Comparison of ENCODE assay signal across 32 cellular contexts in the genomic region with DNA sequence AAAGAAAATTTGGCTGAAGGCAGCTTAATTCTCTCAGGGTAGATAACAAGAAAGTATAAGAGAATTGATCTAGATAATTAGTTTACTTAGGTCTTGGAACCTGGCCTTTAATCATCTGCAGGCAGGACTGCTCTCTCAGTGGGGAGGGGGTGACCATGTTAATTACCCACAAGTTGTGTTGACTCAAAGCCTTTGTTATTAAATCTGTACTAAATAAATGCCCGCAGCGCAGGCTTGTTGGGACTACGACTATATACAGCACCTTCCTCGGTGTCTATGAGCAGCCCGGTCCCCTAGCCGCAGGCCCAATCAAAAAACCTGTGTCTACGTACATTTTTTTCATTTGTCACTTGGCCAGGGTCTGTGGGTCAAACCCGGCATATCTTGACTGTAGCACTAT. TPM values are rescaled to one million over a fixed set of nuclear protein-coding genes. Genes with fewer than 3 reads are reported as not detected.
A peak's percentile ranks its signal among the peaks of the same experiment; 100 is the strongest.
DNase-seq lines count a peak whose midpoint lies in the region; ATAC-seq and TF ChIP-seq lines count a peak whose summit lies in the region.
"Had no signal": no experiment of that assay in that cellular context is flagged by ENCODE, and none has a peak within 500 bp of the region (broad histone marks: within the 10 kb centered on the region; RNA-seq: fewer than 3 reads in every experiment).

No MANE protein-coding gene starts in this region.

- CTCF ChIA-PET in WTC11 (lab: Charles Lee): no interaction called here

- TF ChIP-seq CTCF in GM23338 (conservative IDR thresholded peaks at IDR 0.05; ENCODE audit: low read depth in 2 of 2): no peak
- TF ChIP-seq CTCF in WTC11 (IDR thresholded peaks at IDR 0.05): no peak
- no peak for TF ChIP-seq CTCF in neural progenitor cell (IDR thresholded peaks at IDR 0.05)
- TF ChIP-seq CTCF in breast epithelium (IDR thresholded peaks at IDR 0.05): no peak

- no peaks in the 10 kb centered on the region for H3K36me3 ChIP-seq in GM23338 (ENCODE audit: insufficient read depth)
- no peaks in the 10 kb centered on the region for H3K36me3 ChIP-seq in neural progenitor cell
- no peaks in the 10 kb centered on the region for H3K36me3 ChIP-seq in breast epithelium
- H3K36me3 ChIP-seq: BE2C had no signal

- POLR2A ChIA-PET in WTC11 (lab: Charles Lee): no interaction called here

- H4K20me1 ChIP-seq in GM23338 (replicated peaks; ENCODE audit: insufficient read depth) (no peaks in the 10 kb centered on the region), neural progenitor cell (ENCODE audit: low read depth) (no peaks in the 10 kb centered on the region)
- H4K20me1 ChIP-seq: BLaER1; BLaER1 treated with 17β-estradiol and CSF1 and Interleukin-3, amounts not matched to agents 10 nM and 100 nM had no signal

- H3K36me3 Mint-ChIP-seq in GM23338 (ENCODE audit: low read depth) (peaks cover 7% of the 10 kb centered on the region; the same call in 2 of the 3 replicates), WTC11 (no peaks in the 10 kb centered on the region; the same call in 1 of the 2 replicates), neural progenitor cell (peaks cover 10% of the 10 kb centered on the region)

- no peak overlapping the region for H3K4me3 ChIP-seq in GM23338
- no peak overlapping the region for H3K4me3 ChIP-seq in neural progenitor cell
- no peak overlapping the region for H3K4me3 ChIP-seq in breast epithelium
- H3K4me3 ChIP-seq: A549; BLaER1; BLaER1 treated with 17β-estradiol and CSF1 and Interleukin-3, amounts not matched to agents 10 nM and 100 nM had no signal

- no peak overlapping the region for H3K4me2 ChIP-seq in GM23338
- peak overlapping the region; percentile 20 for H3K4me2 ChIP-seq in neural progenitor cell
- H3K4me2 ChIP-seq: A549; BLaER1; BLaER1 treated with 17β-estradiol and CSF1 and Interleukin-3, amounts not matched to agents 10 nM and 100 nM had no signal

- H3K9ac ChIP-seq in neural progenitor cell: no peak overlapping the region
- H3K9ac ChIP-seq: BLaER1; BLaER1 treated with 17β-estradiol and CSF1 and Interleukin-3, amounts not matched to agents 10 nM and 100 nM had no signal

- H3K27ac Mint-ChIP-seq in GM23338: no peak overlapping the region
- no peak overlapping the region for H3K27ac Mint-ChIP-seq in WTC11
- H3K27ac Mint-ChIP-seq in neural progenitor cell: no peak overlapping the region
- H3K27ac Mint-ChIP-seq: B cell; CD14-positive monocyte; CD4-positive, alpha-beta memory T cell; CD4-positive, alpha-beta T cell; CD4-positive, CD25-positive, alpha-beta regulatory T cell; CD8-positive, alpha-beta memory T cell; CD8-positive, alpha-beta T cell had no signal

- H3K27me3 Mint-ChIP-seq in GM23338 (ENCODE audit: insufficient read depth, low read depth, poor library complexity): peaks cover 12% of the 10 kb centered on the region
- H3K27me3 Mint-ChIP-seq in WTC11 (ENCODE audit: low read depth): peaks cover 100% of the 10 kb centered on the region
- H3K27me3 Mint-ChIP-seq in neural progenitor cell (ENCODE audit: insufficient read depth, low read depth): peaks cover 2% of the 10 kb centered on the region
- H3K27me3 Mint-ChIP-seq: B cell; CD4-positive, alpha-beta memory T cell; CD4-positive, alpha-beta T cell; CD4-positive, CD25-positive, alpha-beta regulatory T cell; CD8-positive, alpha-beta memory T cell had no signal

- H3K27me3 ChIP-seq in GM23338 (ENCODE audit: insufficient read depth): no peaks in the 10 kb centered on the region
- H3K27me3 ChIP-seq in neural progenitor cell: no peaks in the 10 kb centered on the region
- no peaks in the 10 kb centered on the region for H3K27me3 ChIP-seq in breast epithelium
- H3K27me3 ChIP-seq: BE2C; BLaER1; BLaER1 treated with 17β-estradiol and CSF1 and Interleukin-3, amounts not matched to agents 10 nM and 100 nM had no signal

- intact Hi-C loops in breast epithelium (cut with DNase I; ENCODE audit: low total_unique reads): no loop called here

- ATAC-seq in GM23338: peak; percentile 61
- peak; percentile 52 for ATAC-seq in WTC11
- no peak for ATAC-seq in SK-N-SH treated with all-trans-retinoic acid at 6 μM for 48 hours
- ATAC-seq: A549; CD8-positive, alpha-beta T cell had no signal

- DNase-seq in GM23338 (ENCODE audit: low spot score): no peak
- DNase-seq in WTC11 (ENCODE audit: low spot score): no peak
- no peak for DNase-seq in neural progenitor cell (ENCODE audit: low spot score)
- no peak for DNase-seq in breast epithelium (ENCODE audit: low spot score in 2 of 2)
- no peak for DNase-seq in erythroblast (lab: John Stamatoyannopoulos, UW)
- DNase-seq: 8988T; ACHN; AML-193; BE2C; C1 segment of cervical spinal cord; Caco-2; Calu3; CD4-positive, alpha-beta memory T cell; CD4-positive, alpha-beta T cell; CD4-positive, CD25-positive, alpha-beta regulatory T cell; CD8-positive, alpha-beta memory T cell; CD8-positive, alpha-beta T cell; COR-L47; DMS 273 treated with DMSO at 0.1 percent for 48 hours; DMS153; DMS79; DMS79 treated with DMSO at 0.1 percent for 48 hours; DND-41; EL had no signal

- TF ChIP-seq POLR2A in breast epithelium (IDR thresholded peaks at IDR 0.05) (no peak), erythroblast (IDR thresholded peaks at IDR 0.05; ENCODE audit: low read length) (no peak)

- H2AFZ ChIP-seq in GM23338: no peak overlapping the region
- no peak overlapping the region for H2AFZ ChIP-seq in neural progenitor cell (replicated peaks)

- H3K4me1 Mint-ChIP-seq in GM23338: peaks cover 31% of the 10 kb centered on the region
- peaks cover 28% of the 10 kb centered on the region for H3K4me1 Mint-ChIP-seq in WTC11
- peaks cover 3% of the 10 kb centered on the region for H3K4me1 Mint-ChIP-seq in neural progenitor cell
- H3K4me1 Mint-ChIP-seq: B cell; CD14-positive monocyte; CD4-positive, alpha-beta memory T cell; CD8-positive, alpha-beta memory T cell had no signal

- H3K9me2 ChIP-seq in GM23338 (ENCODE audit: insufficient read depth): no peaks in the 10 kb centered on the region

- H3K9me3 ChIP-seq in neural progenitor cell (ENCODE audit: low read depth) (no peaks in the 10 kb centered on the region), breast epithelium (no peaks in the 10 kb centered on the region)
- H3K9me3 ChIP-seq: A549, BE2C had no signal

- no peaks in the 10 kb centered on the region for H3K79me2 ChIP-seq in GM23338 (replicated peaks; ENCODE audit: insufficient read depth)
- H3K79me2 ChIP-seq in neural progenitor cell (ENCODE audit: low read depth): no peaks in the 10 kb centered on the region

- H3K9me3 Mint-ChIP-seq in GM23338 (peaks cover 3% of the 10 kb centered on the region; the same call in 1 of the 3 replicates), WTC11 (peaks cover 12% of the 10 kb centered on the region), neural progenitor cell (peaks cover 3% of the 10 kb centered on the region)
- H3K9me3 Mint-ChIP-seq: CD4-positive, alpha-beta memory T cell; CD4-positive, alpha-beta T cell; CD4-positive, CD25-positive, alpha-beta regulatory T cell; CD8-positive, alpha-beta memory T cell; CD8-positive, alpha-beta T cell had no signal

- no peak overlapping the region for H3K27ac ChIP-seq in GM23338 (ENCODE audit: low read depth)
- no peak overlapping the region for H3K27ac ChIP-seq in neural progenitor cell
- no peak overlapping the region for H3K27ac ChIP-seq in breast epithelium
- H3K27ac ChIP-seq: 22Rv1; A549; BLaER1; BLaER1 treated with 17β-estradiol and CSF1 and Interleukin-3, amounts not matched to agents 10 nM and 100 nM; C4-2B had no signal

- H3K4me1 ChIP-seq in GM23338 (ENCODE audit: insufficient read depth): peaks cover 32% of the 10 kb centered on the region
- peaks cover 23% of the 10 kb centered on the region for H3K4me1 ChIP-seq in neural progenitor cell
- H3K4me1 ChIP-seq in breast epithelium: no peaks in the 10 kb centered on the region
- H3K4me1 ChIP-seq: A549; BE2C; BLaER1; BLaER1 treated with 17β-estradiol and CSF1 and Interleukin-3, amounts not matched to agents 10 nM and 100 nM had no signal

- H3F3A ChIP-seq in GM23338 (replicated peaks; ENCODE audit: low read depth): no peaks in the 10 kb centered on the region
- H3F3A ChIP-seq in neural progenitor cell (ENCODE audit: low read depth): peaks cover 22% of the 10 kb centered on the region

- no peak overlapping the region for H3K4me3 Mint-ChIP-seq in GM23338
- no peak overlapping the region for H3K4me3 Mint-ChIP-seq in WTC11
- no peak overlapping the region for H3K4me3 Mint-ChIP-seq in neural progenitor cell
- H3K4me3 Mint-ChIP-seq: B cell; CD14-positive monocyte; CD4-positive, alpha-beta memory T cell; CD4-positive, alpha-beta T cell; CD4-positive, CD25-positive, alpha-beta regulatory T cell; CD8-positive, alpha-beta memory T cell; CD8-positive, alpha-beta T cell had no signal

TF ChIP-seq in GM23338, 12 proteins besides CTCF, POLR2A, EP300 and RAD21 (continues in another document):
- TF ChIP-seq ZNF114 (CRISPR knock-in tag; IDR thresholded peaks at IDR 0.05) (no peak), POLR2AphosphoS5 (IDR thresholded peaks at IDR 0.05; ENCODE audit: low read depth) (no peak), NANOG (IDR thresholded peaks at IDR 0.05; ENCODE audit: borderline replicate concordance) (no peak)

TF ChIP-seq in WTC11, 78 proteins besides CTCF, POLR2A, EP300 and RAD21:
- no peak for TF ChIP-seq NR1H2 (CRISPR knock-in tag; IDR thresholded peaks at IDR 0.05)
TF ChIP-seq in WTC11: peak in this region for 0.

TF ChIP-seq in SK-N-SH treated with all-trans-retinoic acid at 6 μM for 48 hours, 23 proteins besides CTCF, POLR2A, EP300 and RAD21 (continues in another document):
- no peak for TF ChIP-seq ZNF70 (CRISPR knock-in tag; IDR thresholded peaks at IDR 0.05)
- no peak for TF ChIP-seq ISL1 (CRISPR knock-in tag; IDR thresholded peaks at IDR 0.05)
- no peak for TF ChIP-seq ZNF8 (CRISPR knock-in tag; IDR thresholded peaks at IDR 0.05)
- no peak for TF ChIP-seq OSR1 (CRISPR knock-in tag; IDR thresholded peaks at IDR 0.05)
- no peak for TF ChIP-seq ZC3H10 (CRISPR knock-in tag; IDR thresholded peaks at IDR 0.05)
- TF ChIP-seq ZFP30 (CRISPR knock-in tag; IDR thresholded peaks at IDR 0.05): no peak
- TF ChIP-seq GLIS3 (CRISPR knock-in tag; IDR thresholded peaks at IDR 0.05): no peak
- TF ChIP-seq TCF4 (CRISPR knock-in tag; IDR thresholded peaks at IDR 0.05; ENCODE audit: borderline replicate concordance): no peak
- TF ChIP-seq ARNTL (CRISPR knock-in tag; IDR thresholded peaks at IDR 0.05; ENCODE audit: borderline replicate concordance, low read depth): no peak
- TF ChIP-seq ZFP3 (CRISPR knock-in tag; IDR thresholded peaks at IDR 0.05): no peak
- no peak for TF ChIP-seq RARB (CRISPR knock-in tag; IDR thresholded peaks at IDR 0.05)
- TF ChIP-seq SNAI2 (CRISPR knock-in tag; IDR thresholded peaks at IDR 0.05): no peak

RNA-seq across cellular contexts. Expression of a gene that starts 15.6 kb away (rescaled TPM):
- total RNA-seq in GM23338 (2014; rRNA removed; shearing (Covaris generic)): 50.7 and 54.1 TPM in 2 replicates
- polyA plus RNA-seq in GM23338 (2016; fragmentation: Nextera tagmentation; extraction: Ambion mirVana): 43.1 and 44.8 TPM in 2 replicates
- total RNA-seq in WTC11 (2021) (44.4 to 55.4 TPM (median 45.6 TPM) in 3 replicates), neural progenitor cell (ENCODE audit: low replicate concordance) (93.4 and 126 TPM in 2 replicates), breast epithelium (10 to 100 TPM; 72.3 to 95.1 (median 77.7) TPM)

RNA-seq across cellular contexts. Expression of a gene that starts 27.9 kb away (rescaled TPM):
- 21.3 and 24.0 TPM in 2 replicates for total RNA-seq in GM23338 (2014; rRNA removed; shearing (Covaris generic))
- polyA plus RNA-seq in GM23338 (2016; fragmentation: Nextera tagmentation; extraction: Ambion mirVana): 30.2 and 37.7 TPM in 2 replicates
- 17.2 to 20.6 TPM (median 17.6 TPM) in 3 replicates for total RNA-seq in WTC11 (2021)
- total RNA-seq in neural progenitor cell (ENCODE audit: low replicate concordance): 45.9 and 88.1 TPM in 2 replicates
- 10 to 100 TPM in 1 of 3 donors, 1 to 10 TPM in 2; 7.9 to 10.7 (median 8.8) TPM for total RNA-seq in breast epithelium
